14 cellular contexts compared by ENCODE assay signal in genomic region chr3:120497813-120498212, GRCh38. TPM values are rescaled to one million over a fixed set of nuclear protein-coding genes. Genes with fewer than 3 reads are reported as not detected.
DNase-seq lines count a peak whose midpoint lies in the region; ATAC-seq and TF ChIP-seq lines count a peak whose summit lies in the region.
"Had no signal": no experiment of that assay in that cellular context is flagged by ENCODE, and none has a peak within 500 bp of the region (broad histone marks: within the 10 kb centered on the region; RNA-seq: fewer than 3 reads in every experiment).

No MANE protein-coding gene starts in this region.

- WGBS in lower leg skin, 2 donors, result 35 to 44% methylated on average over 2 of the region's 2 CpGs

- no peak overlapping the region for H3K4me3 ChIP-seq in HUES48 (ENCODE audit: low read depth, low read length)
- peak overlapping the region; percentile 29 for H3K4me3 ChIP-seq in thoracic aorta
- no peak overlapping the region for H3K4me3 ChIP-seq in lower leg skin (ENCODE audit: low read depth, poor library complexity, severe bottlenecking)

- peaks cover 26% of the 10 kb centered on the region for H3K4me1 ChIP-seq in HUES48 (ENCODE audit: control insufficient read depth, insufficient read depth, low read length)
- peaks cover 17 to 33% of the 10 kb centered on the region in 2 donors for H3K4me1 ChIP-seq in thoracic aorta (ENCODE audit: control insufficient read depth in 1 of 2, low read depth in 2 of 2)

- ATAC-seq in thoracic aorta (ENCODE audit: insufficient number of reproducible peaks, low FRiP score, low read depth), result no peak

- no peak for TF ChIP-seq POLR2A in lower leg skin (IDR thresholded peaks at IDR 0.05)

- H3K9me3 ChIP-seq in HUES48 (ENCODE audit: control insufficient read depth, insufficient read depth, low read length), result peaks cover 15% of the 10 kb centered on the region; the same call in 1 of the 2 replicates
- peaks cover 5% of the 10 kb centered on the region for H3K9me3 ChIP-seq in thoracic aorta

- H3K27ac ChIP-seq in HUES48 (ENCODE audit: low read depth, low read length) (peak overlapping the region; percentile 23), thoracic aorta (peak overlapping the region; percentile 61 to 71)

- DNase-seq in astrocyte of the hippocampus (ENCODE audit: low read depth, low spot score) (peak; percentile 62), kidney glomerular epithelial cell (lab: John Stamatoyannopoulos, UW) (peak; percentile 28), thoracic aorta (ENCODE audit: low spot score) (no peak), lower leg skin (ENCODE audit: low spot score in 2 of 2) (no peak), foreskin melanocyte (no peak), occipital lobe (lab: John Stamatoyannopoulos, UW) (no peak)
- DNase-seq: activated CD8-positive, alpha-beta memory T cell treated with anti-CD3 and anti-CD28 coated beads for 24 hours; activated gamma-delta T cell treated with Interleukin-2 at 50 U/mL for 16 hours; CD4-positive, CD25-positive, alpha-beta regulatory T cell; effector memory CD4-positive, alpha-beta T cell; immature natural killer cell; NCI-H1092; stimulated activated CD4-positive, alpha-beta T cell treated with anti-CD3 and anti-CD28 coated beads, Interleukin-1b, Interleukin-23, amount 100 ng/mL, for 48 hours had no signal

- H3K36me3 ChIP-seq in HUES48 (ENCODE audit: control insufficient read depth, insufficient read depth, low read length), result no peaks in the 10 kb centered on the region
- no peaks in the 10 kb centered on the region for H3K36me3 ChIP-seq in thoracic aorta

- H3K9ac ChIP-seq in HUES48 (ENCODE audit: low read depth, low read length), result no peak overlapping the region

- intact Hi-C loops in lower leg skin (cut with DNase I; ENCODE audit: low total_unique reads), result no loop called here

- no peaks in the 10 kb centered on the region for H3K27me3 ChIP-seq in HUES48 (ENCODE audit: control insufficient read depth, insufficient read depth, low read length)
- H3K27me3 ChIP-seq in thoracic aorta (replicated peaks; ENCODE audit: insufficient read depth), result no peaks in the 10 kb centered on the region

- TF ChIP-seq CTCF in thoracic aorta (IDR thresholded peaks at IDR 0.05), result no peak
- no peak for TF ChIP-seq CTCF in lower leg skin (IDR thresholded peaks at IDR 0.05)

RNA-seq across cellular contexts. Expression of gene FSTL1, which starts 47.0 kb away (rescaled TPM):
- total RNA-seq in thoracic aorta (100 to 1,000 TPM; 601 to 687 TPM), lower leg skin (100 to 1,000 TPM in 2 of 4 donors, 10 to 100 TPM in 2; 52.8 to 207 (median 104) TPM), occipital lobe (63.8 TPM)

Comparison
In these comparisons a context has a peak if more than half of its experiments do, and no peak if none do; other contexts are left out.
1. DNase-seq: peak in astrocyte of the hippocampus (single experiment) and kidney glomerular epithelial cell (single experiment); none in thoracic aorta (single experiment), lower leg skin (0 of 2), foreskin melanocyte (single experiment) and occipital lobe (single experiment).